In genomic region chr14:82422186-82422585, GRCh38 we compare ENCODE assay signal across 26 cellular contexts.
DNase-seq lines count a peak whose midpoint lies in the region; ATAC-seq and TF ChIP-seq lines count a peak whose summit lies in the region.
"Had no signal": no experiment of that assay in that cellular context is flagged by ENCODE, and none has a peak within 500 bp of the region (broad histone marks: within the 10 kb centered on the region; RNA-seq: fewer than 3 reads in every experiment).

No MANE protein-coding gene starts in this region.

- WGBS in thyroid gland, 2 donors: 38 to 39% methylated on average over 1 of the region's 1 CpG

- TF ChIP-seq POLR2A in thyroid gland (IDR thresholded peaks at IDR 0.05): no peak

- DNase-seq in NCI-H187 treated with DMSO at 0.1 percent for 48 hours (lab: John Stamatoyannopoulos, UW) (peak; percentile 21), NCI-H187 (lab: John Stamatoyannopoulos, UW) (no peak), NCI-H1694 (lab: John Stamatoyannopoulos, UW) (peak; percentile 56), NCI-H510A treated with DMSO at 0.1 percent for 48 hours (lab: John Stamatoyannopoulos, UW) (peak; percentile 83), thyroid gland (peak; percentile 15 to 20), NCI-H2029 treated with DMSO at 0.1 percent for 48 hours (lab: John Stamatoyannopoulos, UW) (no peak), Kasumi-1 (lab: John Stamatoyannopoulos, UW) (no peak)
- DNase-seq: activated CD4-positive, alpha-beta T cell treated with anti-CD3 and anti-CD28 coated beads, Interleukin-2, amount 10 ng/mL, durations not matched to agents 7 days and 5 days; activated CD8-positive, alpha-beta memory T cell treated with anti-CD3 and anti-CD28 coated beads, Interleukin-2, amount 10 ng/mL, durations not matched to agents 7 days and 5 days; activated naive CD4-positive, alpha-beta T cell; activated T-cell treated with anti-CD3 and anti-CD28 coated beads, Interleukin-2, amount 50 U/mL, for 72 hours; body of pancreas; CD4-positive, alpha-beta memory T cell; left lung; mesenchymal stem cell; NCI-H446 treated with DMSO at 0.1 percent for 48 hours; Peyer's patch; SIG-M5; stimulated activated CD4-positive, alpha-beta T cell treated with anti-CD3 and anti-CD28 coated beads, Interleukin-2, amount 100 ng/mL, for 24 hours; SW 1271; T-helper 9 cell had no signal

- H3K36me3 ChIP-seq in thyroid gland: no peaks in the 10 kb centered on the region
- H3K36me3 ChIP-seq: left lung, Peyer's patch, right atrium auricular region, tibial nerve had no signal

- H3K4me3 ChIP-seq in thyroid gland (replicated peaks in 1 of 3): no peak overlapping the region
- H3K4me3 ChIP-seq: body of pancreas, left lung, Peyer's patch, right atrium auricular region, tibial nerve had no signal

- peak overlapping the region in 2 of 3 donors; percentile 7 to 35 for H3K27ac ChIP-seq in thyroid gland
- H3K27ac ChIP-seq: body of pancreas, epithelial cell of prostate, HL-60, left lung, Peyer's patch, right atrium auricular region, tibial nerve had no signal

- no peak for TF ChIP-seq CTCF in thyroid gland (IDR thresholded peaks at IDR 0.05)

- intact Hi-C loops in thyroid gland (cut with DNase I): no loop called here

- no peaks in the 10 kb centered on the region for H3K9me3 ChIP-seq in thyroid gland
- H3K9me3 ChIP-seq: body of pancreas had no signal

- no peak for ATAC-seq in GM18520 (IDR thresholded peaks at IDR 0.05; ENCODE audit: unreplicated experiment)
- ATAC-seq: activated CD8-positive, alpha-beta memory T cell treated with anti-CD3 and anti-CD28 coated beads, Interleukin-2, amount 10 ng/mL, durations not matched to agents 7 days and 5 days; activated T-cell treated with anti-CD3 and anti-CD28 coated beads, Interleukin-2, amount 50 U/mL, for 72 hours; body of pancreas; left lung had no signal

- peaks cover 10 to 12% of the 10 kb centered on the region in 2 donors for H3K4me1 ChIP-seq in thyroid gland
- H3K4me1 ChIP-seq: body of pancreas, left lung, Peyer's patch, right atrium auricular region, tibial nerve had no signal

- H3K27me3 ChIP-seq in thyroid gland: no peaks in the 10 kb centered on the region
- H3K27me3 ChIP-seq: body of pancreas, left lung, Peyer's patch, right atrium auricular region, tibial nerve had no signal

Comparison
In these comparisons a context has a peak if more than half of its experiments do, and no peak if none do; other contexts are left out.
1. DNase-seq: peak in NCI-H187 treated with DMSO at 0.1 percent for 48 hours (single experiment), NCI-H1694 (single experiment), NCI-H510A treated with DMSO at 0.1 percent for 48 hours (single experiment) and thyroid gland (2 of 2); none in NCI-H187 (0 of 2), NCI-H2029 treated with DMSO at 0.1 percent for 48 hours (single experiment) and Kasumi-1 (0 of 2).